ENCODE assay signal across 15 cellular contexts in the genomic region with DNA sequence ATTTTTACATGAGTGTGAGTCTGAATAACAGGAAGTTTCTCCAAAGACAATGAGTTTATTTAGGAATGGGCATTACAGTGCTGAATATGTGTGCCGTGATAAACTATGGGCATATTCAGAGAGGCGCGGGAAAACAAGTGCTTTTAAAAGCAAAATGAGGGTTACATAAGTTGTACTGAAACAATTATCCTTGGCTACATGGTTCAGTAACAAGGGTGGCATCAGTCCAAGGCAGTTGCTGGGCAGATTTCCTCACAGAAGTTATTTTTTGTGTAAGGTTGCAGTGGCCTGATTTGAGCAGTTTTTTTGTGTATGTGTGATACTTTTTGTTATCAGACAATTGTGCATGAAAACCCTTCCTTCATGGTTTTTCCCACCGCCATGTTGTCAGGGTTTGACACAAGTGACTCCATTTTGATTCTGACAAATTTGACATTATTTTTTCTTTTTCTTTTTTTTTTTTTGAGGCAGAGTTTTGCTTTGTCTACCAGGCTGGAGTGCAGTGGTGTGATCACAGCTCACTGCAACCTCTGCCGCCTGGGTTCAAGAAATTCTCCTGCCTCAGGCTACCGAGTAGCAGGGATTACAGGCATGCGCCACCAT. TPM values are rescaled to one million over a fixed set of nuclear protein-coding genes. Genes with fewer than 3 reads are reported as not detected.
A peak's percentile ranks its signal among the peaks of the same experiment; 100 is the strongest.
DNase-seq lines count a peak whose midpoint lies in the region; ATAC-seq, FAIRE-seq and TF ChIP-seq lines count a peak whose summit lies in the region.
"Had no signal": no experiment of that assay in that cellular context is flagged by ENCODE, and none has a peak within 500 bp of the region (broad histone marks: within the 10 kb centered on the region; RNA-seq: fewer than 3 reads in every experiment).

No MANE protein-coding gene starts in this region.

- ATAC-seq in GM21367 (IDR thresholded peaks at IDR 0.05; ENCODE audit: unreplicated experiment), result no peak
- ATAC-seq: stimulated activated memory B cell treated with anti-CD40 and anti-IgM and Interleukin-4, amounts not matched to agents 10 μg/mL and 1 μg/mL and 100 μg/mL, for 72 hours had no signal

- H3K27ac ChIP-seq in RWPE1, result peak overlapping the region; percentile 28; the same call in 1 of the 2 replicates
- H3K27ac ChIP-seq: HL-60, WERI-Rb-1 had no signal

- DNase-seq in DMS 273 (lab: John Stamatoyannopoulos, UW; ENCODE audit: unreplicated experiment) (peak; percentile 79), RWPE1 (ENCODE audit: low spot score) (no peak), fibroblast of gingiva (ENCODE audit: low read depth) (peak; percentile 83), mesenteric fat pad (ENCODE audit: low spot score) (peak; percentile 4), OCI-M2 (lab: John Stamatoyannopoulos, UW; ENCODE audit: unreplicated experiment) (no peak), H54 (ENCODE audit: insufficient read length, low spot score) (no peak)
- no peak for DNase-seq in stimulated activated CD4-positive, alpha-beta T cell treated with anti-CD3 and anti-CD28 coated beads, Interleukin-4, amount 100 ng/mL, for 4 hours
- DNase-seq: activated naive CD4-positive, alpha-beta T cell; NCI-H2029; stimulated activated CD4-positive, alpha-beta T cell treated with anti-CD3 and anti-CD28 coated beads, Interleukin-4, amount 100 ng/mL, for 24 hours; SW 1271; WERI-Rb-1 had no signal

- no peak for TF ChIP-seq CTCF in RWPE1 (conservative IDR thresholded peaks at IDR 0.05; ENCODE audit: low read depth)

- FAIRE-seq in H54 (lab: Jason Lieb, UNC), result no peak

- CTCF ChIA-PET in RWPE1 (lab: Yijun Ruan, JAX), result interaction anchor here (0.6 to 0.7 kb wide), 2 partner anchors 55 to 206 kb away, joined by 3 read pairs; no protein-coding TSS in a partner anchor

- POLR2A ChIA-PET in RWPE1 (lab: Yijun Ruan, JAX; ENCODE audit: low non-redundant PET), result no interaction called here

- TF ChIP-seq POLR2A in H54 (IDR thresholded peaks at IDR 0.05; ENCODE audit: low read depth, low read length), result no peak

RNA-seq across cellular contexts. Expression of gene PXDC1, which starts 22.3 kb away (rescaled TPM):
- 133 TPM for total RNA-seq in mesenteric fat pad

Comparison
In these comparisons a context has a peak if more than half of its experiments do, and no peak if none do; other contexts are left out.
1. DNase-seq: peak in DMS 273 (single experiment), fibroblast of gingiva (single experiment) and mesenteric fat pad (single experiment); none in RWPE1 (single experiment), stimulated activated CD4-positive, alpha-beta T cell treated with anti-CD3 and anti-CD28 coated beads, Interleukin-4, amount 100 ng/mL, for 4 hours (0 of 2), OCI-M2 (single experiment) and H54 (single experiment).